31 cellular contexts compared by ENCODE assay signal in genomic region chr14:32667287-32667686, GRCh38.
"Had no signal": no experiment of that assay in that cellular context is flagged by ENCODE, and none has a peak within 500 bp of the region (broad histone marks: within the 10 kb centered on the region; RNA-seq: fewer than 3 reads in every experiment).

No MANE protein-coding gene starts in this region.

- H3K27ac Mint-ChIP-seq: activated CD4-positive, alpha-beta memory T cell treated with anti-CD3 and anti-CD28 coated beads, Interleukin-2, amount 10 ng/mL, durations not matched to agents 7 days and 5 days; activated CD4-positive, alpha-beta T cell treated with anti-CD3 and anti-CD28 coated beads, Interleukin-2, amount 10 ng/mL, durations not matched to agents 7 days and 5 days; activated naive CD4-positive, alpha-beta T cell treated with anti-CD3 and anti-CD28 coated beads, Interleukin-2, amount 10 ng/mL, durations not matched to agents 7 days and 5 days; activated naive CD4-positive, alpha-beta T cell treated with anti-CD3 and anti-CD28 coated beads, Interleukin-2, amount 50 U/mL, for 72 hours; activated naive CD8-positive, alpha-beta T cell treated with anti-CD3 and anti-CD28 coated beads, Interleukin-2, amount 10 ng/mL, durations not matched to agents 7 days and 5 days; activated T-cell treated with anti-CD3 and anti-CD28 coated beads, Interleukin-2, amount 50 U/mL, for 24 hours; activated T-cell treated with anti-CD3 and anti-CD28 coated beads, Interleukin-2, amount 50 U/mL, for 72 hours; effector memory CD8-positive, alpha-beta T cell; WTC11 had no signal

- DNase-seq: activated CD4-positive, alpha-beta memory T cell treated with anti-CD3 and anti-CD28 coated beads, Interleukin-2, amount 10 ng/mL, durations not matched to agents 7 days and 5 days; activated CD4-positive, alpha-beta T cell treated with anti-CD3 and anti-CD28 coated beads for 1 hour; activated CD4-positive, alpha-beta T cell treated with anti-CD3 and anti-CD28 coated beads for 4 hours; activated CD4-positive, alpha-beta T cell treated with anti-CD3 and anti-CD28 coated beads, Interleukin-2, amount 10 ng/mL, durations not matched to agents 7 days and 5 days; activated CD4-positive, alpha-beta T cell treated with anti-CD3 and anti-CD28 coated beads, Interleukin-2, amount 50 U/mL, for 4 hours; activated CD8-positive, alpha-beta memory T cell treated with anti-CD3 and anti-CD28 coated beads, Interleukin-2, amount 50 U/mL, for 48 hours; activated gamma-delta T cell; activated naive CD4-positive, alpha-beta T cell; activated naive CD4-positive, alpha-beta T cell treated with anti-CD3 and anti-CD28 coated beads, Interleukin-2, amount 10 ng/mL, durations not matched to agents 7 days and 5 days; activated naive CD8-positive, alpha-beta T cell treated with anti-CD3 and anti-CD28 coated beads, Interleukin-2, amount 10 ng/mL, durations not matched to agents 7 days and 5 days; activated T-cell treated with anti-CD3 and anti-CD28 coated beads for 4 hours; activated T-cell treated with anti-CD3 and anti-CD28 coated beads, Interleukin-2, amount 50 U/mL, for 24 hours; activated T-cell treated with anti-CD3 and anti-CD28 coated beads, Interleukin-2, amount 50 U/mL, for 72 hours; brain microvascular endothelial cell; cortex of kidney; dermis blood vessel endothelial cell; effector CD4-positive, alpha-beta T cell; effector memory CD8-positive, alpha-beta T cell; erythroblast; foreskin keratinocyte; gastrocnemius medialis; glutamatergic neuron; heart left ventricle; T-helper 2 cell had no signal

- H3K27me3 Mint-ChIP-seq: activated CD4-positive, alpha-beta memory T cell treated with anti-CD3 and anti-CD28 coated beads, Interleukin-2, amount 10 ng/mL, durations not matched to agents 7 days and 5 days; activated naive CD4-positive, alpha-beta T cell treated with anti-CD3 and anti-CD28 coated beads, Interleukin-2, amount 10 ng/mL, durations not matched to agents 7 days and 5 days; central memory CD8-positive, alpha-beta T cell; effector memory CD8-positive, alpha-beta T cell had no signal

- H3K4me3 ChIP-seq: ascending aorta, esophagus muscularis mucosa, gastrocnemius medialis, heart left ventricle had no signal

- H3K36me3 Mint-ChIP-seq: activated naive CD4-positive, alpha-beta T cell treated with anti-CD3 and anti-CD28 coated beads, Interleukin-2, amount 10 ng/mL, durations not matched to agents 7 days and 5 days; activated naive CD8-positive, alpha-beta T cell treated with anti-CD3 and anti-CD28 coated beads, Interleukin-2, amount 10 ng/mL, durations not matched to agents 7 days and 5 days; WTC11 had no signal

- FAIRE-seq: bronchial epithelial cell, colon had no signal

- H3K9me3 ChIP-seq: gastrocnemius medialis had no signal

- H3K36me3 ChIP-seq: ascending aorta, brain microvascular endothelial cell, esophagus muscularis mucosa, gastrocnemius medialis, heart left ventricle had no signal

- H3K27ac ChIP-seq: ascending aorta, brain microvascular endothelial cell, esophagus muscularis mucosa, foreskin keratinocyte, gastrocnemius medialis, heart left ventricle had no signal

- H3K4me3 Mint-ChIP-seq: activated CD4-positive, alpha-beta memory T cell treated with anti-CD3 and anti-CD28 coated beads, Interleukin-2, amount 10 ng/mL, durations not matched to agents 7 days and 5 days; activated CD4-positive, alpha-beta T cell treated with anti-CD3 and anti-CD28 coated beads, Interleukin-2, amount 10 ng/mL, durations not matched to agents 7 days and 5 days; activated naive CD4-positive, alpha-beta T cell treated with anti-CD3 and anti-CD28 coated beads, Interleukin-2, amount 10 ng/mL, durations not matched to agents 7 days and 5 days; activated naive CD8-positive, alpha-beta T cell treated with anti-CD3 and anti-CD28 coated beads, Interleukin-2, amount 10 ng/mL, durations not matched to agents 7 days and 5 days; activated T-cell treated with anti-CD3 and anti-CD28 coated beads, Interleukin-2, amount 50 U/mL, for 24 hours; activated T-cell treated with anti-CD3 and anti-CD28 coated beads, Interleukin-2, amount 50 U/mL, for 72 hours; central memory CD8-positive, alpha-beta T cell; effector memory CD8-positive, alpha-beta T cell; WTC11 had no signal

- H3K9me3 Mint-ChIP-seq: activated CD4-positive, alpha-beta memory T cell treated with anti-CD3 and anti-CD28 coated beads, Interleukin-2, amount 10 ng/mL, durations not matched to agents 7 days and 5 days; activated CD4-positive, alpha-beta T cell treated with anti-CD3 and anti-CD28 coated beads, Interleukin-2, amount 10 ng/mL, durations not matched to agents 7 days and 5 days; activated naive CD4-positive, alpha-beta T cell treated with anti-CD3 and anti-CD28 coated beads, Interleukin-2, amount 10 ng/mL, durations not matched to agents 7 days and 5 days had no signal

- H3K27me3 ChIP-seq: ascending aorta, brain microvascular endothelial cell, esophagus muscularis mucosa, foreskin keratinocyte, gastrocnemius medialis, heart left ventricle had no signal

- H3K4me1 ChIP-seq: foreskin keratinocyte, gastrocnemius medialis had no signal

- ATAC-seq: activated naive CD4-positive, alpha-beta T cell treated with anti-CD3 and anti-CD28 coated beads, Interleukin-2, amount 50 U/mL, for 72 hours; activated T-cell treated with anti-CD3 and anti-CD28 coated beads, Interleukin-2, amount 50 U/mL, for 72 hours; effector memory CD8-positive, alpha-beta T cell; foreskin keratinocyte; gastrocnemius medialis; heart left ventricle; WTC11 had no signal

- H3K4me1 Mint-ChIP-seq: activated CD4-positive, alpha-beta memory T cell treated with anti-CD3 and anti-CD28 coated beads, Interleukin-2, amount 10 ng/mL, durations not matched to agents 7 days and 5 days; activated CD4-positive, alpha-beta T cell treated with anti-CD3 and anti-CD28 coated beads, Interleukin-2, amount 10 ng/mL, durations not matched to agents 7 days and 5 days; activated naive CD4-positive, alpha-beta T cell treated with anti-CD3 and anti-CD28 coated beads, Interleukin-2, amount 10 ng/mL, durations not matched to agents 7 days and 5 days; activated naive CD8-positive, alpha-beta T cell treated with anti-CD3 and anti-CD28 coated beads, Interleukin-2, amount 10 ng/mL, durations not matched to agents 7 days and 5 days; central memory CD8-positive, alpha-beta T cell had no signal
